In the genomic region with DNA sequence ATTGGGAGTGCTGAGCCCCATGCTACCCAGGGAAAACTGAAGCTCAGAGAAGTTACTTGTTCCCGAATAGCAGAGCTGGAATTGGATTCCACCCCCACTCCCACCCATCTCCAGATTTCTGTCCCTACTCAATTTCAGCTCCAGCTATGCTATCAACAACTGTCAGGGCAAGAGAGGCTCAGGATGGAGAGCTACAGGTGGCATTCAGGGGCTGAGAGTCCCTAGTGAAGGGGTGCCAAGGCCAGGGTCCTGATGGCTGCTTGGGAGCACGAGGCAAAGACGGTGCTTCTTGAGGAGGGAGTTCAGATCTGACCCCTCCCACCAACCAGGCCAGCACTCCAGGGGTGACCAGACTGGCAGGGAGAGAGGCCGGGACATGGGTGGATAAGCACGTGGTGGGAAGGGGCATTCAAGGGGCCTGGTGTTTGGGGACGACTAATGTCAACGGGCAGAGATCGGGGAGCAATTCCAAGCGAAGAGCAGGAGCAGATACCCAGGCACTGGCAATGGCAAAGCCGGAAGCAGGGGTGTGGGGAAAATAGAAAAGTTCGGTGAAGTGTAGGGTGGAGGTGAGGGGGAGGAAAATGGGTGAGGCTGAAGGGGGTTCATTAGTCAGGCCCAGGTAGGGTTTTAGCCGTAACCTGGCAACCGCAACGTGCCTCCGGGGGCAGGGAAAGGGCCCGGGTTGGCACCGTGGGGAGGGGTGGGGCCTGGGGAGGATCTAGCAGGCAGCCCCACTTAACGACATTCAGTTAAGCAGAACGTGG, we compare ENCODE assay signal across 10 cellular contexts. TPM values are rescaled to one million over a fixed set of nuclear protein-coding genes. Genes with fewer than 3 reads are reported as not detected.
DNase-seq lines count a peak whose midpoint lies in the region; ATAC-seq, FAIRE-seq and TF ChIP-seq lines count a peak whose summit lies in the region.
"Had no signal": no experiment of that assay in that cellular context is flagged by ENCODE, and none has a peak within 500 bp of the region (broad histone marks: within the 10 kb centered on the region; RNA-seq: fewer than 3 reads in every experiment).

No MANE protein-coding gene starts in this region.

- peak overlapping the region; percentile 90 for H3K27ac ChIP-seq in OCI-LY1 (ENCODE audit: low read depth, low read length, poor library complexity, severe bottlenecking)

- TF ChIP-seq CTCF in OCI-LY1 (IDR thresholded peaks at IDR 0.05; ENCODE audit: low read length) (0 out of 2 replicates have a peak, but pooled peaks have one; percentile 3), bronchial epithelial cell (IDR thresholded peaks at IDR 0.05; ENCODE audit: insufficient read depth, low read length, severe bottlenecking) (no peak), natural killer cell (IDR thresholded peaks at IDR 0.05) (no peak)

- peaks cover 60% of the 10 kb centered on the region for H3K4me1 ChIP-seq in OCI-LY1 (ENCODE audit: insufficient read depth, low read length, severe bottlenecking)

- H2AFZ ChIP-seq in OCI-LY1 (ENCODE audit: low read length) = no peak overlapping the region

- no peaks in the 10 kb centered on the region for H3K79me2 ChIP-seq in OCI-LY1 (ENCODE audit: insufficient read depth, low read length)

- H3K27me3 Mint-ChIP-seq in natural killer cell (ENCODE audit: low read depth in 2 of 2) = no peaks in the 10 kb centered on the region

- peak; percentile 12 for DNase-seq in COLO668 (lab: John Stamatoyannopoulos, UW; ENCODE audit: unreplicated experiment)
- DNase-seq in bronchial epithelial cell (ENCODE audit: low read depth) = peak; percentile 55
- DNase-seq in natural killer cell = no peak
- no peak for DNase-seq in UCSD-AML1 (lab: John Stamatoyannopoulos, UW; ENCODE audit: unreplicated experiment)
- DNase-seq in SIG-M5 (lab: John Stamatoyannopoulos, UW) = no peak
- DNase-seq: SHP77 treated with DMSO at 0.1 percent for 48 hours had no signal

- peak overlapping the region; percentile 80 for H3K4me2 ChIP-seq in OCI-LY1 (ENCODE audit: low read length)

- peak overlapping the region; percentile 29 to 85 for H3K27ac Mint-ChIP-seq in natural killer cell

- H3K36me3 ChIP-seq in OCI-LY1 (ENCODE audit: insufficient read depth, low read length) = peaks cover under 1% of the 10 kb centered on the region; the same call in 1 of the 2 replicates
- H3K36me3 ChIP-seq in bronchial epithelial cell (ENCODE audit: control insufficient read depth, insufficient read depth, low read length) = no peaks in the 10 kb centered on the region

- no peak for ATAC-seq in natural killer cell
- ATAC-seq in GM21360 (IDR thresholded peaks at IDR 0.05; ENCODE audit: unreplicated experiment) = no peak
- no peak for ATAC-seq in GM21717 (IDR thresholded peaks at IDR 0.05; ENCODE audit: unreplicated experiment)

- peak overlapping the region; percentile 69 for H3K9ac ChIP-seq in OCI-LY1 (ENCODE audit: low read length)

- H3K27me3 ChIP-seq in OCI-LY1 (ENCODE audit: insufficient read depth, low read length) (no peaks in the 10 kb centered on the region), bronchial epithelial cell (ENCODE audit: control insufficient read depth, insufficient read depth, low read length) (no peaks in the 10 kb centered on the region)

- H3K4me3 ChIP-seq in OCI-LY1 (ENCODE audit: low read depth, low read length, poor library complexity, severe bottlenecking) = peak overlapping the region; percentile 63
- peak overlapping the region; percentile 40 for H3K4me3 ChIP-seq in bronchial epithelial cell (ENCODE audit: low read depth, low read length)

- H3K9me2 ChIP-seq in OCI-LY1 (ENCODE audit: low read depth, low read length) = no peaks in the 10 kb centered on the region

- H3K9me3 Mint-ChIP-seq in natural killer cell = no peaks in the 10 kb centered on the region

- intact Hi-C loops in natural killer cell (cut with micrococcal nuclease) = loop anchor here (5.0 kb wide), 1 partner anchor 35 kb away; no protein-coding TSS in a partner anchor

- no peaks in the 10 kb centered on the region for H3K36me3 Mint-ChIP-seq in natural killer cell

- peaks cover 34 to 65% of the 10 kb centered on the region in 2 donors for H3K4me1 Mint-ChIP-seq in natural killer cell

- H3K4me3 Mint-ChIP-seq in natural killer cell = peak overlapping the region; percentile 78

- no peaks in the 10 kb centered on the region for H3F3A ChIP-seq in OCI-LY1 (ENCODE audit: insufficient read depth, low read length)

- no peak for FAIRE-seq in bronchial epithelial cell (lab: Jason Lieb, UNC)

- no peaks in the 10 kb centered on the region for H3K9me3 ChIP-seq in OCI-LY1 (ENCODE audit: low read length)

- H4K20me1 ChIP-seq in OCI-LY1 (ENCODE audit: insufficient read depth, low read length) = no peaks in the 10 kb centered on the region

RNA-seq across cellular contexts. Expression of gene RGS14, which starts 4.6 kb away (rescaled TPM):
- total RNA-seq in bronchial epithelial cell = 6.8 and 8.4 TPM in 2 replicates
- total RNA-seq in natural killer cell = 10 to 100 TPM; 57.3 to 87.0 (median 66.1) TPM

RNA-seq across cellular contexts. Expression of gene LMAN2, which starts 10.8 kb away (rescaled TPM):
- total RNA-seq in bronchial epithelial cell = 362 and 444 TPM in 2 replicates
- 100 to 1,000 TPM; 112 to 124 (median 114) TPM for total RNA-seq in natural killer cell

RNA-seq across cellular contexts. Expression of gene SLC34A1, which starts 21.9 kb away (rescaled TPM):
- total RNA-seq in bronchial epithelial cell (not detected in 2 replicates), natural killer cell (under 1 TPM; 0.50 to 0.66 (median 0.63) TPM)
- total RNA-seq: temporal lobe had no signal

RNA-seq across cellular contexts. Expression of gene PFN3, which starts 38.2 kb away (rescaled TPM):
- total RNA-seq in bronchial epithelial cell (not detected in 2 replicates), natural killer cell (not detected)

RNA-seq across cellular contexts. Expression of gene F12, which starts 47.1 kb away (rescaled TPM):
- 5.0 and 7.9 TPM in 2 replicates for total RNA-seq in bronchial epithelial cell
- 1 to 10 TPM in 1 of 3 donors, under 1 TPM in 2; 0.66 to 1.7 (median 0.93) TPM for total RNA-seq in natural killer cell

Comparison
In these comparisons a context has a peak if more than half of its experiments do, and no peak if none do; other contexts are left out.
1. DNase-seq: peak in COLO668 (single experiment) and bronchial epithelial cell (single experiment); none in natural killer cell (single experiment), UCSD-AML1 (single experiment) and SIG-M5 (single experiment).